Comparison of ENCODE assay signal across 8 cellular contexts in genomic region chrX:123764967-123765871, GRCh38. TPM values are rescaled to one million over a fixed set of nuclear protein-coding genes. Genes with fewer than 3 reads are reported as not detected.
DNase-seq lines count a peak whose midpoint lies in the region; TF ChIP-seq lines count a peak whose summit lies in the region.

No MANE protein-coding gene starts in this region.

- H3K36me3 ChIP-seq in H7 (replicated peaks; ENCODE audit: control insufficient read depth, insufficient read depth, low read length) (no peaks in the 10 kb centered on the region), neural cell (ENCODE audit: insufficient read depth, low read length) (no peaks in the 10 kb centered on the region)

- H3K27me3 ChIP-seq in H7 (ENCODE audit: control insufficient read depth, insufficient read depth, low read length), result no peaks in the 10 kb centered on the region
- H3K27me3 ChIP-seq in neural cell (ENCODE audit: insufficient read depth, low read depth, low read length), result no peaks in the 10 kb centered on the region

- no peaks in the 10 kb centered on the region for H3K9me2 ChIP-seq in neural cell (ENCODE audit: insufficient read depth, low read length)

- no peaks in the 10 kb centered on the region for H3K79me2 ChIP-seq in neural cell (replicated peaks; ENCODE audit: insufficient read depth, low read length)

- CTCF ChIA-PET in RWPE1 (lab: Yijun Ruan, JAX), result interaction anchor here (1.0 kb wide), 1 partner anchor 13 kb away, joined by 6 read pairs; no protein-coding TSS in a partner anchor

- H4K20me1 ChIP-seq in neural cell (ENCODE audit: insufficient read depth), result no peaks in the 10 kb centered on the region

- H3K4me2 ChIP-seq in neural cell (ENCODE audit: low read length), result peak overlapping the region; percentile 25

- DNase-seq in ELR (ENCODE audit: low read depth) (peak; percentile 89), H7 (peak; percentile 95), LoVo (ENCODE audit: low spot score) (peak; percentile 86), RWPE1 (ENCODE audit: low spot score) (peak; percentile 87), fibroblast of villous mesenchyme (ENCODE audit: low read depth) (peak; percentile 87), substantia nigra (lab: John Stamatoyannopoulos, UW) (peak; percentile 2 to 81 (median 61))
- DNase-seq in activated effector memory CD4-positive, alpha-beta T cell treated with anti-CD3 and anti-CD28 coated beads, Interleukin-2, amount 50 U/mL, for 16 hours, result peak; percentile 83

- peak overlapping the region; percentile 62 for H3K9ac ChIP-seq in neural cell (ENCODE audit: low read length)

- no peak for TF ChIP-seq RAD21 in neural cell (conservative IDR thresholded peaks at IDR 0.05)

- H2AFZ ChIP-seq in neural cell (ENCODE audit: low read depth, low read length), result peak overlapping the region; percentile 76

- no peak for TF ChIP-seq CTCF in RWPE1 (conservative IDR thresholded peaks at IDR 0.05; ENCODE audit: low read depth)
- no peak for TF ChIP-seq CTCF in fibroblast of villous mesenchyme (IDR thresholded peaks at IDR 0.05; ENCODE audit: insufficient read depth, low read depth, low read length)
- no peak for TF ChIP-seq CTCF in neural cell (IDR thresholded peaks at IDR 0.05; ENCODE audit: poor library complexity, severe bottlenecking)

- H3K4me3 ChIP-seq in H7 (ENCODE audit: insufficient read depth, low read depth, low read length) (peak overlapping the region; percentile 42), fibroblast of villous mesenchyme (ENCODE audit: low read depth, low read length) (peak overlapping the region; percentile 50), neural cell (ENCODE audit: low read length) (peak overlapping the region; percentile 61)

- no peaks in the 10 kb centered on the region for H3F3A ChIP-seq in neural cell (ENCODE audit: insufficient read depth, low read length, poor library complexity, severe bottlenecking)

- H3K27ac ChIP-seq in RWPE1, result peak overlapping the region; percentile 65
- peak overlapping the region; percentile 71 for H3K27ac ChIP-seq in neural cell (ENCODE audit: low read length)
- H3K27ac ChIP-seq in substantia nigra (ENCODE audit: low read depth, low read length, poor library complexity, severe bottlenecking), result peak overlapping the region; percentile 90

- H3K9me3 ChIP-seq in neural cell (ENCODE audit: low read length), result no peaks in the 10 kb centered on the region

- TF ChIP-seq EP300 in neural cell (conservative IDR thresholded peaks at IDR 0.05; ENCODE audit: poor library complexity, severe bottlenecking), result no peak

- POLR2A ChIA-PET in RWPE1 (lab: Yijun Ruan, JAX; ENCODE audit: low non-redundant PET), result no interaction called here

TF ChIP-seq in neural cell, 6 proteins besides CTCF, POLR2A, EP300 and RAD21:
- TF ChIP-seq EZH2 (IDR thresholded peaks at IDR 0.05; ENCODE audit: borderline replicate concordance, insufficient read depth, low read length, poor library complexity, severe bottlenecking) (no peak), REST (IDR thresholded peaks at IDR 0.05; ENCODE audit: borderline replicate concordance) (no peak), MXI1 (conservative IDR thresholded peaks at IDR 0.05; ENCODE audit: poor library complexity, severe bottlenecking) (no peak), SMC3 (conservative IDR thresholded peaks at IDR 0.05; ENCODE audit: poor library complexity) (no peak), POLR2AphosphoS5 (IDR thresholded peaks at IDR 0.05) (peak; percentile 64), TAF1 (IDR thresholded peaks at IDR 0.05; ENCODE audit: low read depth) (peak; percentile 47)

RNA-seq across cellular contexts. Expression of gene THOC2, which starts 32.4 kb away (rescaled TPM):
- total RNA-seq in H7 (2014; rRNA removed; shearing (Covaris generic)), result 43.3 and 65.8 TPM in 2 replicates
- 80.5 and 101 TPM in 2 replicates for total RNA-seq in fibroblast of villous mesenchyme
- polyA plus RNA-seq in neural cell, result 95.4 and 100 TPM in 2 replicates
- polyA minus RNA-seq in neural cell, result 136 and 139 TPM in 2 replicates

Comparison
In these comparisons a context has a peak if more than half of its experiments do, and no peak if none do; other contexts are left out.
1. Peak in every context shown above with its lines: DNase-seq, H3K4me3 ChIP-seq and H3K27ac ChIP-seq.